8 cellular contexts compared by ENCODE assay signal in genomic region chr20:43507150-43508080, GRCh38. TPM values are rescaled to one million over a fixed set of nuclear protein-coding genes. Genes with fewer than 3 reads are reported as not detected.
DNase-seq lines count a peak whose midpoint lies in the region; ATAC-seq and TF ChIP-seq lines count a peak whose summit lies in the region.

L3MBTL1 (plus strand) TSS chr20:43507697; CDS start chr20:43513504, 5,807 bp downstream.

- no peak within 1 kb of the TSS for H3K27ac Mint-ChIP-seq in activated B cell treated with CpG ODN at 0.5 μM for 24 hours

- DNase-seq in HPDE6-E6E7 (ENCODE audit: extremely low spot score) (peak; percentile 97), activated B cell treated with CpG ODN at 0.5 μM for 24 hours (peak; percentile 20), mucosa of gallbladder (ENCODE audit: low spot score) (peak; percentile 58), uterus (no peak), SK-N-DZ (ENCODE audit: low spot score) (no peak)

- no peaks in the 10 kb centered on the region for H3K27me3 ChIP-seq in uterus

- H3K4me3 Mint-ChIP-seq in activated B cell treated with CpG ODN at 0.5 μM for 24 hours: peak within 1 kb of the TSS; percentile 79

- H3K4me1 Mint-ChIP-seq in activated B cell treated with CpG ODN at 0.5 μM for 24 hours: peaks cover 6% of the 10 kb centered on the region

- H3K9me3 ChIP-seq in uterus: no peaks in the 10 kb centered on the region

- ATAC-seq in activated B cell treated with CpG ODN at 0.5 μM for 24 hours (ENCODE audit: low read depth): peak; percentile 50
- peak; percentile 59 for ATAC-seq in esophagus mucosa
- ATAC-seq in HG03520 (IDR thresholded peaks at IDR 0.05; ENCODE audit: unreplicated experiment): no peak

- peak within 1 kb of the TSS; percentile 31; the same call in 1 of the 2 replicates for H3K27ac ChIP-seq in C4-2B
- no peak within 1 kb of the TSS for H3K27ac ChIP-seq in uterus

- H3K36me3 Mint-ChIP-seq in activated B cell treated with CpG ODN at 0.5 μM for 24 hours (ENCODE audit: low read depth): no peaks in the 10 kb centered on the region

- no peaks in the 10 kb centered on the region for H3K36me3 ChIP-seq in uterus

- peak within 1 kb of the TSS; percentile 31 to 51 for H3K4me3 ChIP-seq in uterus

- TF ChIP-seq CTCF in C4-2B (conservative IDR thresholded peaks at IDR 0.05) (no peak; the same call in 1 of the 2 replicates), activated B cell treated with CpG ODN at 0.5 μM for 24 hours (IDR thresholded peaks at IDR 0.05) (no peak), uterus (IDR thresholded peaks at IDR 0.05) (no peak)

- H3K27me3 Mint-ChIP-seq in activated B cell treated with CpG ODN at 0.5 μM for 24 hours: peaks cover 48% of the 10 kb centered on the region

- intact Hi-C loops in activated B cell treated with CpG ODN at 0.5 μM for 24 hours (cut with micrococcal nuclease): no loop called here
- intact Hi-C loops in uterus (cut with DNase I; ENCODE audit: low total_unique reads): no loop called here

- TF ChIP-seq POLR2A in uterus (IDR thresholded peaks at IDR 0.05): no peak

- POLR2A ChIA-PET in activated B cell treated with CpG ODN at 0.5 μM for 24 hours (lab: Charles Lee): no interaction called here

- CTCF ChIA-PET in activated B cell treated with CpG ODN at 0.5 μM for 24 hours (lab: Charles Lee): no interaction called here

- no peaks in the 10 kb centered on the region for H3K9me3 Mint-ChIP-seq in activated B cell treated with CpG ODN at 0.5 μM for 24 hours

- peaks cover 0 to 6% of the 10 kb centered on the region in 2 donors for H3K4me1 ChIP-seq in uterus

RNA-seq across cellular contexts. Expression of gene L3MBTL1, which starts in this region (rescaled TPM):
- total RNA-seq in activated B cell treated with CpG ODN at 0.5 μM for 24 hours (18.9 and 22.5 TPM in 2 replicates), esophagus mucosa (4.9 TPM), mucosa of gallbladder (23.2 TPM), uterus (10 to 100 TPM; 19.0 to 30.0 (median 27.6) TPM)
- polyA plus RNA-seq in SK-N-DZ (2014; cell fraction: cytosol; rRNA removed): 3.7 and 4.9 TPM in 2 replicates
- polyA plus RNA-seq in SK-N-DZ (2014; cell fraction: nucleus; rRNA removed): 39.9 and 155 TPM in 2 replicates

Comparison
In these comparisons a context has a peak if more than half of its experiments do, and no peak if none do; other contexts are left out.
1. DNase-seq: peak in HPDE6-E6E7 (single experiment), activated B cell treated with CpG ODN at 0.5 μM for 24 hours (single experiment) and mucosa of gallbladder (single experiment); none in uterus (0 of 2) and SK-N-DZ (single experiment).